8 cellular contexts compared by ENCODE assay signal in the genomic region with DNA sequence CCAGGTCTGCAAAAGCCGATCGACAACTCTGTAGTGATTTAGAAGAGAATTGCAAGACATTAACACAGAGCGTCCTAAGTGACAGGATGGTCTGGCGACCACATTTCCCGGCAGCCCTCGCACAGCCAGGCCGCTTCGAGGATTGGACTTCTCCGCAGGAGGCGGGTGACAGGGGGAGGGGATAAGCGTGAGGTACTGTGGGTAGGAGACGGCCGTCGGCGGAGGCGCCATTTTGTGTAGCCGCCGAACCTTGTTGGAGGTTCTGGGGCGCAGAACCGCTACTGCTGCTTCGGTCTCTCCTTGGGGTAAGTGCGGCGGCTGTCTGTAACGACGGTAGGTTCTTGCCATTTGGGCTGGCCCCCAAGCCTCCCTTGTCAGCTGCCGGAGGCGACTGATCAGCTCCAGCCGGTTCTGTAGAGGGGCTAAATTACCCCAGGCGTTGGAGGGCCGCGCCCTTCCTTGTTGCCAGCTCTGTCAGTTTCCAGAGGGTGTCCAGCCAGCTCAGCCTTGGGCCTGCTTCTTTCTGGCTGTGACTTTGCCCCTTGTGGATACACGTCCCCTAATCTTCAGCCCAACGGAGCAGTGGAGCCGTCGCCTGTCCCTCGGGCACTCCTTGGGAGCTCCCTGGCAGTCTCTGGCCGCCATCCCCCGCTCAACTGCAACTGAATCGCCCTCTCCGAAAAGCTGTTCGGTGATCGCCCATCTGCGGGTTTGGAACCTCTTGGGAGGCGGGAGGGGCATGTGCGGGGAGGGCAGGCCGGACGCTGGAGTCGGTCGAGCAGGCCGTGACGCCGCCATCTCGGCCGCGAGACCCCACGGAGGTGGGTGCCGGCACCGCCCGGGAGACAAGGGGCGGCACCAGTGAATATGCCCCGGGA. TPM values are rescaled to one million over a fixed set of nuclear protein-coding genes. Genes with fewer than 3 reads are reported as not detected.
A peak's percentile ranks its signal among the peaks of the same experiment; 100 is the strongest.
DNase-seq lines count a peak whose midpoint lies in the region; ATAC-seq and TF ChIP-seq lines count a peak whose summit lies in the region.

Gene RBM5 (plus strand): TSS at position 195 of the 878 bp plus-strand sequence. CDS start 1,516 bp downstream, outside the sequence.

- no peaks in the 10 kb centered on the region for H3K9me3 ChIP-seq in heart right ventricle
- no peaks in the 10 kb centered on the region for H3K9me3 ChIP-seq in upper lobe of left lung

- peak; percentile 19 for DNase-seq in NCI-H1436 treated with DMSO at 0.1 percent for 48 hours (lab: John Stamatoyannopoulos, UW)
- DNase-seq in amniotic epithelial cell (ENCODE audit: low read depth), result peak; percentile 89
- DNase-seq in heart right ventricle, result peak; percentile 90 to 94
- DNase-seq in posterior cingulate gyrus, result peak; percentile 89 to 99 (median 95)
- DNase-seq in upper lobe of left lung, result peak; percentile 91 to 95

- peak within 1 kb of the TSS; percentile 78 for H3K4me3 ChIP-seq in GM12875 (ENCODE audit: low read depth, low read length)
- H3K4me3 ChIP-seq in heart right ventricle, result peak within 1 kb of the TSS; percentile 69 to 99 (median 88)
- peak within 1 kb of the TSS; percentile 80 to 99 (median 96) for H3K4me3 ChIP-seq in upper lobe of left lung

- peak in 1 of 4 donors; percentile 44 for TF ChIP-seq EP300 in upper lobe of left lung (IDR thresholded peaks at IDR 0.05)

- TF ChIP-seq CTCF in GM12875 (IDR thresholded peaks at IDR 0.05; ENCODE audit: borderline replicate concordance, insufficient read depth, low read depth, low read length) (no peak), heart right ventricle (IDR thresholded peaks at IDR 0.05) (peak in 1 of 9 donors; percentile 7), upper lobe of left lung (IDR thresholded peaks at IDR 0.05) (peak in 1 of 6 experiments; percentile 8)

- TF ChIP-seq POLR2A in upper lobe of left lung (IDR thresholded peaks at IDR 0.05), result peak in 3 of 4 donors; percentile 60 to 89 (median 78)

- H3K36me3 ChIP-seq in heart right ventricle (peaks cover 0 to 39% (median 35%) of the 10 kb centered on the region in 9 donors), upper lobe of left lung (peaks cover 19 to 37% (median 30%) of the 10 kb centered on the region in 4 donors)

- whole genome bisulfite sequencing in heart right ventricle, 2 donors, result 0% methylated on average over 61 of the region's 61 CpGs
- 0 to 1% methylated on average over 11 to 49 of the region's 61 CpGs for WGBS in upper lobe of left lung, 2 donors

- H3K27ac ChIP-seq in heart right ventricle, result peak within 1 kb of the TSS; percentile 89 to 100 (median 96)
- H3K27ac ChIP-seq in upper lobe of left lung, result peak within 1 kb of the TSS; percentile 98 to 99 (median 98)

- peak; percentile 99 for ATAC-seq in HG02798 (IDR thresholded peaks at IDR 0.05; ENCODE audit: poor library complexity, unreplicated experiment)
- ATAC-seq in heart right ventricle, result peak; percentile 98 to 100 (median 100)
- ATAC-seq in upper lobe of left lung (ENCODE audit: low FRiP score in 2 of 2), result peak; percentile 100

- H3K4me1 ChIP-seq in heart right ventricle (peaks cover 11 to 31% (median 18%) of the 10 kb centered on the region in 9 donors), upper lobe of left lung (peaks cover 12 to 23% (median 22%) of the 10 kb centered on the region in 4 donors)

- H3K27me3 ChIP-seq in heart right ventricle (no peaks in the 10 kb centered on the region), upper lobe of left lung (no peaks in the 10 kb centered on the region)

- intact Hi-C loops in T-helper 1 cell treated with Interleukin-12 subunit alpha and Interleukin-12 subunit beta and Interleukin-4 antibody, amounts not matched to agents 30 ng/mL and 1 ng/mL, for 36 hours (cut with micrococcal nuclease), result loop anchor here (1.0 to 5.0 kb wide), 8 partner anchors 66 to 995 kb away; partner anchors contain the start of genes APEH, IP6K1, MON1A and QRICH1
- intact Hi-C loops in heart right ventricle (cut with DNase I), result no loop called here
- intact Hi-C loops in posterior cingulate gyrus (cut with DNase I), result no loop called here

RNA-seq across cellular contexts. Expression of gene RBM5, which starts in this region (rescaled TPM):
- total RNA-seq in T-helper 1 cell treated with Interleukin-12 subunit alpha and Interleukin-12 subunit beta and Interleukin-4 antibody, amounts not matched to agents 30 ng/mL and 1 ng/mL, for 36 hours, result 214 and 218 TPM in 2 replicates
- 10 to 100 TPM; 46.9 to 67.0 (median 56.8) TPM for total RNA-seq in heart right ventricle
- polyA plus RNA-seq in heart right ventricle, result 10 to 100 TPM; 30.2 to 86.3 TPM
- 100 to 1,000 TPM; 130 to 713 (median 189) TPM for total RNA-seq in upper lobe of left lung

Comparison
In these comparisons a context has a peak if more than half of its experiments do, and no peak if none do; other contexts are left out.
1. Peak in every context shown above with its lines: DNase-seq, ATAC-seq, H3K4me3 ChIP-seq and H3K27ac ChIP-seq.
2. DNase-seq: peak in every context shown above with its lines; median percentile 95 in posterior cingulate gyrus; 93 in upper lobe of left lung; 92 in heart right ventricle; 89 in amniotic epithelial cell; 19 in NCI-H1436 treated with DMSO at 0.1 percent for 48 hours.